ENCODE assay signal across 4 cellular contexts in the genomic region with DNA sequence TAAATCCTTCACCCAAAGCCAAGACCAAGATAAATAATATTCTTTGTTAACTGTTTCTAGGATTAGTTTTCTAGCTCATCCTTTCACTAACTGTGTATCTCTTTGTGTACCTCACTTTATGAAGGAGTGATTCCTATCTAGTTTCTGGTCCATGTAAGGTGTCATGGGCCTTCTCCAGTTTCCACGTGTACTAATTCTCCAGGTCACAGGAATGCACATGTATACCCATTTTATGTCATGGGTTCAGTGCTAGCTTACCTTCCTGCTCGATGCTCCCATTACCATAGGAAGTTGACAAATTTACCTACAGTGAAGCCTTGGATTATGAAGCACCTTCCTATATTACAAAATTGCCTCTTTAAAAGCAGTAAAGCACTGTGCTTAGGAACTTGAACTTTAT. TPM values are rescaled to one million over a fixed set of nuclear protein-coding genes. Genes with fewer than 3 reads are reported as not detected.
"Had no signal": no experiment of that assay in that cellular context is flagged by ENCODE, and none has a peak within 500 bp of the region (broad histone marks: within the 10 kb centered on the region; RNA-seq: fewer than 3 reads in every experiment).

No MANE protein-coding gene starts in this region.

RNA-seq across cellular contexts. Expression of a gene that starts 5.9 kb away (rescaled TPM):
- total RNA-seq: H1, H4, H7, H9 had no signal
